Comparison of ENCODE assay signal across 12 cellular contexts in genomic region chr12:28024231-28024995, GRCh38. TPM values are rescaled to one million over a fixed set of nuclear protein-coding genes. Genes with fewer than 3 reads are reported as not detected.
DNase-seq lines count a peak whose midpoint lies in the region; ATAC-seq and TF ChIP-seq lines count a peak whose summit lies in the region.
"Had no signal": no experiment of that assay in that cellular context is flagged by ENCODE, and none has a peak within 500 bp of the region (broad histone marks: within the 10 kb centered on the region; RNA-seq: fewer than 3 reads in every experiment).

No MANE protein-coding gene starts in this region.

- H3K4me1 Mint-ChIP-seq in activated naive CD8-positive, alpha-beta T cell treated with anti-CD3 and anti-CD28 coated beads for 36 hours, result no peaks in the 10 kb centered on the region

- DNase-seq in AG04450 (ENCODE audit: low read depth, low spot score) (peak; percentile 36), adipocyte (ENCODE audit: low read depth) (peak; percentile 34), glomerular visceral epithelial cell (ENCODE audit: extremely low spot score) (peak; percentile 87), middle frontal gyrus (ENCODE audit: extremely low spot score, low spot score) (no peak)
- no peak for DNase-seq in effector memory CD4-positive, alpha-beta T cell
- no peak for DNase-seq in activated naive CD8-positive, alpha-beta T cell treated with anti-CD3 and anti-CD28 coated beads for 36 hours
- DNase-seq: activated CD4-positive, alpha-beta T cell treated with anti-CD3 and anti-CD28 coated beads for 4 hours; NCI-H1092 treated with DMSO at 0.1 percent for 48 hours; posterior cingulate gyrus had no signal

- H3K9me3 Mint-ChIP-seq in activated naive CD8-positive, alpha-beta T cell treated with anti-CD3 and anti-CD28 coated beads for 36 hours, result no peaks in the 10 kb centered on the region

- H3K36me3 ChIP-seq in adipocyte (ENCODE audit: control insufficient read depth, insufficient read depth, low read length, severe bottlenecking), result no peaks in the 10 kb centered on the region
- H3K36me3 ChIP-seq in effector memory CD4-positive, alpha-beta T cell (ENCODE audit: control insufficient read depth, insufficient read depth, low read length), result no peaks in the 10 kb centered on the region
- H3K36me3 ChIP-seq: BLaER1 treated with 17β-estradiol and CSF1 and Interleukin-3, amounts not matched to agents 10 nM and 100 nM had no signal

- ATAC-seq in HG02852 (IDR thresholded peaks at IDR 0.05; ENCODE audit: unreplicated experiment) (peak; percentile 48), GM18870 (IDR thresholded peaks at IDR 0.05; ENCODE audit: unreplicated experiment) (no peak)

- no peak overlapping the region for H3K4me3 Mint-ChIP-seq in activated naive CD8-positive, alpha-beta T cell treated with anti-CD3 and anti-CD28 coated beads for 36 hours

- H3K27me3 ChIP-seq in AG04450 (ENCODE audit: control insufficient read depth, insufficient read depth, low read length), result no peaks in the 10 kb centered on the region
- no peaks in the 10 kb centered on the region for H3K27me3 ChIP-seq in adipocyte (replicated peaks; ENCODE audit: control insufficient read depth, insufficient read depth, low read length)
- no peaks in the 10 kb centered on the region for H3K27me3 ChIP-seq in effector memory CD4-positive, alpha-beta T cell (replicated peaks; ENCODE audit: control insufficient read depth, insufficient read depth, low read length, poor library complexity, severe bottlenecking)
- H3K27me3 ChIP-seq: BLaER1 treated with 17β-estradiol and CSF1 and Interleukin-3, amounts not matched to agents 10 nM and 100 nM had no signal

- H3K9ac ChIP-seq in adipocyte (ENCODE audit: low read length), result no peak overlapping the region
- H3K9ac ChIP-seq: BLaER1 treated with 17β-estradiol and CSF1 and Interleukin-3, amounts not matched to agents 10 nM and 100 nM had no signal

- no peaks in the 10 kb centered on the region for H3K36me3 Mint-ChIP-seq in activated naive CD8-positive, alpha-beta T cell treated with anti-CD3 and anti-CD28 coated beads for 36 hours

- no peak overlapping the region for H3K27ac ChIP-seq in AG04450 (ENCODE audit: low read depth, low read length)
- H3K27ac ChIP-seq in effector memory CD4-positive, alpha-beta T cell (ENCODE audit: insufficient read depth, low read length, poor library complexity, severe bottlenecking), result no peak overlapping the region
- H3K27ac ChIP-seq: BLaER1 treated with 17β-estradiol and CSF1 and Interleukin-3, amounts not matched to agents 10 nM and 100 nM had no signal

- H3K27ac Mint-ChIP-seq in activated naive CD8-positive, alpha-beta T cell treated with anti-CD3 and anti-CD28 coated beads for 36 hours, result no peak overlapping the region

- no peak overlapping the region for H3K4me3 ChIP-seq in AG04450 (ENCODE audit: low read depth, low read length)
- no peak overlapping the region for H3K4me3 ChIP-seq in adipocyte (ENCODE audit: low read length)
- no peak overlapping the region for H3K4me3 ChIP-seq in effector memory CD4-positive, alpha-beta T cell (ENCODE audit: insufficient read depth, low read depth, low read length, poor library complexity, severe bottlenecking)
- H3K4me3 ChIP-seq: BLaER1 treated with 17β-estradiol and CSF1 and Interleukin-3, amounts not matched to agents 10 nM and 100 nM had no signal

- no peak for TF ChIP-seq CTCF in AG04450 (IDR thresholded peaks at IDR 0.05; ENCODE audit: low read depth, low read length)

- H3K9me3 ChIP-seq in AG04450 (ENCODE audit: control insufficient read depth, insufficient read depth, low read length) (no peaks in the 10 kb centered on the region), adipocyte (ENCODE audit: control insufficient read depth, low read length) (no peaks in the 10 kb centered on the region)
- H3K9me3 ChIP-seq in effector memory CD4-positive, alpha-beta T cell (ENCODE audit: control insufficient read depth, low read length), result no peaks in the 10 kb centered on the region
- H3K9me3 ChIP-seq: BLaER1 treated with 17β-estradiol and CSF1 and Interleukin-3, amounts not matched to agents 10 nM and 100 nM had no signal

- POLR2A ChIA-PET in AG04450 (lab: Yijun Ruan, JAX), result no interaction called here

- CTCF ChIA-PET in AG04450 (lab: Charles Lee), result no interaction called here

- peaks cover 19% of the 10 kb centered on the region for H3K27me3 Mint-ChIP-seq in activated naive CD8-positive, alpha-beta T cell treated with anti-CD3 and anti-CD28 coated beads for 36 hours

- H3K4me1 ChIP-seq in adipocyte (ENCODE audit: control insufficient read depth, insufficient read depth, low read length), result peaks cover 18% of the 10 kb centered on the region
- no peaks in the 10 kb centered on the region for H3K4me1 ChIP-seq in effector memory CD4-positive, alpha-beta T cell (ENCODE audit: control insufficient read depth, insufficient read depth, low read length, poor library complexity, severe bottlenecking)
- H3K4me1 ChIP-seq: BLaER1 treated with 17β-estradiol and CSF1 and Interleukin-3, amounts not matched to agents 10 nM and 100 nM had no signal

RNA-seq across cellular contexts. Expression of gene PTHLH, which starts 51.9 kb away (rescaled TPM):
- polyA plus RNA-seq in AG04450 (2011; rRNA removed), result 1.5 and 1.9 TPM in 2 replicates
- 0.55 and 1.3 TPM in 2 replicates for polyA minus RNA-seq in AG04450 (2011; rRNA and poly(A)+ RNA removed)
- total RNA-seq in activated naive CD8-positive, alpha-beta T cell treated with anti-CD3 and anti-CD28 coated beads for 36 hours, result not detected

Comparison
In these comparisons a context has a peak if more than half of its experiments do, and no peak if none do; other contexts are left out.
1. DNase-seq: peak in AG04450 (single experiment), adipocyte (single experiment) and glomerular visceral epithelial cell (single experiment); none in effector memory CD4-positive, alpha-beta T cell (0 of 3), middle frontal gyrus (single experiment) and activated naive CD8-positive, alpha-beta T cell treated with anti-CD3 and anti-CD28 coated beads for 36 hours (single experiment).